ENCODE assay signal across 8 cellular contexts in genomic region chr1:41239988-41240610, GRCh38. TPM values are rescaled to one million over a fixed set of nuclear protein-coding genes. Genes with fewer than 3 reads are reported as not detected.
DNase-seq lines count a peak whose midpoint lies in the region; ATAC-seq and TF ChIP-seq lines count a peak whose summit lies in the region.

No MANE protein-coding gene starts in this region.

- H3K9ac ChIP-seq in adipocyte (ENCODE audit: low read length): peak overlapping the region; percentile 85

- peak overlapping the region; percentile 82 for H3K4me3 Mint-ChIP-seq in activated CD4-positive, alpha-beta T cell treated with anti-CD3 and anti-CD28 coated beads, Interleukin-2, amount 10 ng/mL, durations not matched to agents 24 days and 14 days

- H3K9me3 ChIP-seq in adipocyte (ENCODE audit: control insufficient read depth, low read length) (no peaks in the 10 kb centered on the region), lower lobe of right lung (no peaks in the 10 kb centered on the region)

- no peak for TF ChIP-seq POLR2A in NB4 (IDR thresholded peaks at IDR 0.05; ENCODE audit: extremely low read depth, insufficient read length)

- peak overlapping the region; percentile 8 for H3K27ac ChIP-seq in lower lobe of right lung

- intact Hi-C loops in activated CD4-positive, alpha-beta T cell treated with anti-CD3 and anti-CD28 coated beads, Interleukin-2, amount 10 ng/mL, durations not matched to agents 24 days and 14 days (cut with micrococcal nuclease): no loop called here
- intact Hi-C loops in lower lobe of right lung (cut with DNase I): no loop called here

- H3K4me1 ChIP-seq in adipocyte (ENCODE audit: control insufficient read depth, insufficient read depth, low read length) (peaks cover 20% of the 10 kb centered on the region), lower lobe of right lung (peaks cover 34% of the 10 kb centered on the region)

- peak overlapping the region; percentile 72 for H3K4me3 ChIP-seq in NB4 (ENCODE audit: low read depth, low read length)
- peak overlapping the region; percentile 78 for H3K4me3 ChIP-seq in adipocyte (ENCODE audit: low read length)
- no peak overlapping the region for H3K4me3 ChIP-seq in lower lobe of right lung

- H3K27ac Mint-ChIP-seq in activated CD4-positive, alpha-beta T cell treated with anti-CD3 and anti-CD28 coated beads, Interleukin-2, amount 10 ng/mL, durations not matched to agents 24 days and 14 days: no peak overlapping the region

- H3K4me1 Mint-ChIP-seq in activated CD4-positive, alpha-beta T cell treated with anti-CD3 and anti-CD28 coated beads, Interleukin-2, amount 10 ng/mL, durations not matched to agents 24 days and 14 days: peaks cover 14% of the 10 kb centered on the region

- H3K36me3 ChIP-seq in adipocyte (ENCODE audit: control insufficient read depth, insufficient read depth, low read length, severe bottlenecking): no peaks in the 10 kb centered on the region
- no peaks in the 10 kb centered on the region for H3K36me3 ChIP-seq in lower lobe of right lung

- peak; percentile 60 for DNase-seq in activated CD4-positive, alpha-beta T cell treated with anti-CD3 and anti-CD28 coated beads, Interleukin-2, amount 10 ng/mL, durations not matched to agents 24 days and 14 days
- DNase-seq in activated CD4-positive, alpha-beta T cell treated with anti-CD3 and anti-CD28 coated beads for 1 hour: no peak
- DNase-seq in NB4 (ENCODE audit: low read depth): peak; percentile 66
- peak; percentile 81 for DNase-seq in adipocyte (ENCODE audit: low read depth)
- DNase-seq in lower lobe of right lung: no peak
- no peak for DNase-seq in stimulated activated CD4-positive, alpha-beta T cell treated with anti-CD3 and anti-CD28 coated beads, Interleukin-2, amount 100 ng/mL, for 48 hours
- DNase-seq in activated effector memory CD4-positive, alpha-beta T cell treated with anti-CD3 and anti-CD28 coated beads, Interleukin-2, amount 50 U/mL, for 16 hours: no peak
- DNase-seq in activated CD8-positive, alpha-beta memory T cell treated with anti-CD3 and anti-CD28 coated beads for 24 hours: no peak

- H3K27me3 ChIP-seq in adipocyte (replicated peaks; ENCODE audit: control insufficient read depth, insufficient read depth, low read length): no peaks in the 10 kb centered on the region
- no peaks in the 10 kb centered on the region for H3K27me3 ChIP-seq in lower lobe of right lung (ENCODE audit: low read depth)

- TF ChIP-seq CTCF in NB4 (IDR thresholded peaks at IDR 0.05; ENCODE audit: low read depth, low read length) (no peak), lower lobe of right lung (IDR thresholded peaks at IDR 0.05) (no peak)

- H3K9me3 Mint-ChIP-seq in activated CD4-positive, alpha-beta T cell treated with anti-CD3 and anti-CD28 coated beads, Interleukin-2, amount 10 ng/mL, durations not matched to agents 24 days and 14 days: no peaks in the 10 kb centered on the region

- ATAC-seq in lower lobe of right lung: no peak

- no peaks in the 10 kb centered on the region for H3K36me3 Mint-ChIP-seq in activated CD4-positive, alpha-beta T cell treated with anti-CD3 and anti-CD28 coated beads, Interleukin-2, amount 10 ng/mL, durations not matched to agents 24 days and 14 days (ENCODE audit: low read depth)

- no peaks in the 10 kb centered on the region for H3K27me3 Mint-ChIP-seq in activated CD4-positive, alpha-beta T cell treated with anti-CD3 and anti-CD28 coated beads, Interleukin-2, amount 10 ng/mL, durations not matched to agents 24 days and 14 days

RNA-seq across cellular contexts. Expression of gene SCMH1, which starts 2.0 kb away (rescaled TPM):
- 20.8 and 23.3 TPM in 2 replicates for total RNA-seq in activated CD4-positive, alpha-beta T cell treated with anti-CD3 and anti-CD28 coated beads, Interleukin-2, amount 10 ng/mL, durations not matched to agents 24 days and 14 days
- 30.0 TPM for total RNA-seq in lower lobe of right lung

Comparison
In these comparisons a context has a peak if more than half of its experiments do, and no peak if none do; other contexts are left out.
1. DNase-seq: peak in activated CD4-positive, alpha-beta T cell treated with anti-CD3 and anti-CD28 coated beads, Interleukin-2, amount 10 ng/mL, durations not matched to agents 24 days and 14 days (single experiment), NB4 (single experiment) and adipocyte (single experiment); none in activated CD4-positive, alpha-beta T cell treated with anti-CD3 and anti-CD28 coated beads for 1 hour (single experiment), lower lobe of right lung (single experiment), stimulated activated CD4-positive, alpha-beta T cell treated with anti-CD3 and anti-CD28 coated beads, Interleukin-2, amount 100 ng/mL, for 48 hours (0 of 2), activated effector memory CD4-positive, alpha-beta T cell treated with anti-CD3 and anti-CD28 coated beads, Interleukin-2, amount 50 U/mL, for 16 hours (single experiment) and activated CD8-positive, alpha-beta memory T cell treated with anti-CD3 and anti-CD28 coated beads for 24 hours (single experiment).